Comparison of ENCODE assay signal across 27 cellular contexts in the genomic region with DNA sequence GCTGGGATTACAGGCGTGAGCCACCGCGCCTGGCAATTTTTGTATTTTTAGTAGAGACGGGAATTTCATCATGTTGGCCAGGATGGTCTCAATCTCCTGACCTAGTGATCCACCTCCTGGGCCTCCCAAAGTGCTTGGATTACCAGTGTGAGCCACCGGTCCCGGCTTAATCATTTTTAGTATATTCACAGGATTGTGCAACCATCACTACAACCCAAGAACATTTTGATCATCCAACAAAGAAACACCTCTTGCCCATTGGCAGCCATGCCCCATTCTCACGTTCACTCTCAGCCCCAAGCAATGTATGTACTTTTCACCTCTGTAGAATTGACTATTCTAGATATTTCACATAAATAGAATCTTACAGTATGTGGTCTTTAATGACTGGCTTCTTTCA. TPM values are rescaled to one million over a fixed set of nuclear protein-coding genes. Genes with fewer than 3 reads are reported as not detected.
"Had no signal": no experiment of that assay in that cellular context is flagged by ENCODE, and none has a peak within 500 bp of the region (broad histone marks: within the 10 kb centered on the region; RNA-seq: fewer than 3 reads in every experiment).

No MANE protein-coding gene starts in this region.

- FAIRE-seq: frontal cortex, islet of Langerhans had no signal

- H3K27me3 Mint-ChIP-seq: naive thymus-derived CD8-positive, alpha-beta T cell; stimulated activated memory B cell treated with anti-CD40 and anti-IgM and Interleukin-4, amounts not matched to agents 10 μg/mL and 1 μg/mL and 100 μg/mL, for 72 hours; stimulated activated naive CD8-positive, alpha-beta T cell treated with anti-CD3 and anti-CD28 coated beads, Interleukin-15, Interleukin-2, amounts not matched to agents 100 ng/mL and 50 ng/mL, for 24 hours had no signal

- H3K27ac Mint-ChIP-seq: endodermal cell; stimulated activated memory B cell treated with anti-CD40 and anti-IgM and Interleukin-4, amounts not matched to agents 10 μg/mL and 1 μg/mL and 100 μg/mL, for 72 hours; stimulated activated naive CD8-positive, alpha-beta T cell treated with anti-CD3 and anti-CD28 coated beads, Interleukin-15, Interleukin-2, amounts not matched to agents 100 ng/mL and 50 ng/mL, for 24 hours had no signal

- H3K4me1 ChIP-seq: colonic mucosa had no signal

- H3K4me1 Mint-ChIP-seq: endodermal cell had no signal

- H3K4me3 Mint-ChIP-seq: endodermal cell; stimulated activated memory B cell treated with anti-CD40 and anti-IgM and Interleukin-4, amounts not matched to agents 10 μg/mL and 1 μg/mL and 100 μg/mL, for 72 hours; stimulated activated naive CD8-positive, alpha-beta T cell treated with anti-CD3 and anti-CD28 coated beads, Interleukin-15, Interleukin-2, amounts not matched to agents 100 ng/mL and 50 ng/mL, for 24 hours had no signal

- H3K36me3 ChIP-seq: colonic mucosa, uterus had no signal

- H3K27ac ChIP-seq: colonic mucosa, heart right ventricle, neutrophil, tibial artery, upper lobe of left lung, uterus had no signal

- DNase-seq: colonic mucosa; dermis blood vessel endothelial cell; endodermal cell; heart right ventricle; hypothalamus; kidney glomerular epithelial cell; mucosa of descending colon; naive thymus-derived CD8-positive, alpha-beta T cell; posterior cingulate gyrus; right cardiac atrium; stimulated activated CD4-positive, alpha-beta T cell treated with anti-CD3 and anti-CD28 coated beads, Interleukin-15, amount 100 ng/mL, for 24 hours; stimulated activated CD4-positive, alpha-beta T cell treated with anti-CD3 and anti-CD28 coated beads, Interleukin-1b, Interleukin-23, amount 100 ng/mL, for 48 hours; stimulated activated CD4-positive, alpha-beta T cell treated with anti-CD3 and anti-CD28 coated beads, Interleukin-4, amount 100 ng/mL, for 24 hours; tibial artery; upper lobe of left lung; uterus had no signal

- H3K9me3 Mint-ChIP-seq: endodermal cell; naive thymus-derived CD8-positive, alpha-beta T cell; stimulated activated memory B cell treated with anti-CD40 and anti-IgM and Interleukin-4, amounts not matched to agents 10 μg/mL and 1 μg/mL and 100 μg/mL, for 72 hours; stimulated activated naive CD8-positive, alpha-beta T cell treated with anti-CD3 and anti-CD28 coated beads, Interleukin-15, Interleukin-2, amounts not matched to agents 100 ng/mL and 50 ng/mL, for 24 hours had no signal

- ATAC-seq: esophagus mucosa; heart right ventricle; mucosa of descending colon; naive thymus-derived CD8-positive, alpha-beta T cell; right cardiac atrium; stimulated activated memory B cell treated with anti-CD40 and anti-IgM and Interleukin-4, amounts not matched to agents 10 μg/mL and 1 μg/mL and 100 μg/mL, for 72 hours had no signal

- H3K27me3 ChIP-seq: colonic mucosa, heart right ventricle, neutrophil, tibial artery, upper lobe of left lung, uterus had no signal

- H3K9me3 ChIP-seq: colonic mucosa, heart right ventricle, mucosa of descending colon, neutrophil, tibial artery, upper lobe of left lung, uterus had no signal

- H3K4me3 ChIP-seq: colonic mucosa, heart right ventricle, mucosa of descending colon, tibial artery, upper lobe of left lung, uterus had no signal

RNA-seq across cellular contexts. Expression of a gene that starts 23.8 kb away (rescaled TPM):
- total RNA-seq: dermis blood vessel endothelial cell; esophagus mucosa; fibroblast of lung; frontal cortex; lung microvascular endothelial cell; naive thymus-derived CD8-positive, alpha-beta T cell; osteoblast; temporal lobe had no signal
- polyA plus RNA-seq: fibroblast of lung; heart right ventricle; naive thymus-derived CD8-positive, alpha-beta T cell; neural cell had no signal
